ENCODE assay signal across 8 cellular contexts in the genomic region with DNA sequence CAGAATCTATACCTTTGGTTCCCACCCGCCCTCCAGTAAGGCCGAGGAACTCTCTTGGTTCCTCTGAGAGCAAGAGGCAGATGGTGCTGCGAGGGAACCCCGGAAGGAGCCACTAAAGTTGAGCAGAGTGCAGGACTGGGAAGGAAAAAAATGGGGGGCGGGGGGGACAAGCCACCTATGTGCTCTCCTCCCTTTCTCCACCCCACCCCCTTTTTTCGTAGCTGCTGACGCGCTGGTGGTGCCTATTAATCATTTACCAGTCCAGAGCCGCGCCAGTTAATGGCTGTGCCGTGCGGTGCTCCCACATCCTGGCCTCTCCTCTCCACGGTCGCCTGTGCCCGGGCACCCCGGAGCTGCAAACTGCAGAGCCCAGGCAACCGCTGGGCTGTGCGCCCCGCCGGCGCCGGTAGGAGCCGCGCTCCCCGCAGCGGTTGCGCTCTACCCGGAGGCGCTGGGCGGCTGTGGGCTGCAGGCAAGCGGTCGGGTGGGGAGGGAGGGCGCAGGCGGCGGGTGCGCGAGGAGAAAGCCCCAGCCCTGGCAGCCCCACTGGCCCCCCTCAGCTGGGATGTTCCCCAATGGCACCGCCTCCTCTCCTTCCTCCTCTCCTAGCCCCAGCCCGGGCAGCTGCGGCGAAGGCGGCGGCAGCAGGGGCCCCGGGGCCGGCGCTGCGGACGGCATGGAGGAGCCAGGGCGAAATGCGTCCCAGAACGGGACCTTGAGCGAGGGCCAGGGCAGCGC. TPM values are rescaled to one million over a fixed set of nuclear protein-coding genes. Genes with fewer than 3 reads are reported as not detected.
DNase-seq lines count a peak whose midpoint lies in the region; ATAC-seq, FAIRE-seq and TF ChIP-seq lines count a peak whose summit lies in the region.

No MANE protein-coding gene starts in this region.

- ATAC-seq in mucosa of descending colon: peak; percentile 81
- no peak for ATAC-seq in HG02759 (IDR thresholded peaks at IDR 0.05; ENCODE audit: unreplicated experiment)
- no peak for ATAC-seq in HG03571 (IDR thresholded peaks at IDR 0.05; ENCODE audit: unreplicated experiment)

- no peak overlapping the region for H2AK5ac ChIP-seq in H1 (ENCODE audit: low read depth, low read length)

- no peak for FAIRE-seq in H1 (lab: Jason Lieb, UNC)

- peaks cover 12% of the 10 kb centered on the region for H3K23me2 ChIP-seq in H1 (ENCODE audit: low read depth, low read length)

- H3K27me3 ChIP-seq in BJ (ENCODE audit: control insufficient read depth, insufficient read depth, low read length) (no peaks in the 10 kb centered on the region), H1 (replicated peaks in 1 of 4; ENCODE audit: control insufficient read depth in 3 of 4, extremely low read depth in 1 of 4, insufficient read depth in 3 of 4, low read length in 3 of 4) (peaks cover 58 to 82% (median 76%) of the 10 kb centered on the region in 4 experiments)

- H4K5ac ChIP-seq in H1 (ENCODE audit: insufficient read length, low read depth, low read length): no peak overlapping the region

- peaks cover under 1 to 20% (median 12%) of the 10 kb centered on the region in 4 experiments for H3K4me1 ChIP-seq in H1 (replicated peaks in 1 of 4; ENCODE audit: control insufficient read depth in 3 of 4, insufficient read depth in 4 of 4, low read length in 3 of 4)
- H3K4me1 ChIP-seq in mucosa of descending colon (ENCODE audit: low read depth): peaks cover 8% of the 10 kb centered on the region

- 6% methylated on average over 39 of the region's 53 CpGs; no CpG with 5 or more reads in 1 of the 2 experiments for WGBS in H1 (ENCODE audit: extremely low coverage in 1 of 2, insufficient coverage in 1 of 2, insufficient read length in 1 of 2, insufficient replicate concordance in 2 of 2, low coverage in 1 of 2, low lambda C conversion rate in 2 of 2, missing lambda C conversion rate in 1 of 2), 2 experiments

- H3K4ac ChIP-seq in H1 (replicated peaks; ENCODE audit: insufficient read length, low read depth, low read length): no peak overlapping the region

- no peak overlapping the region for H3K27ac ChIP-seq in H1 (ENCODE audit: low read depth, low read length)

- POLR2A ChIA-PET in BJ (lab: Charles Lee) (interaction anchor here (0.5 kb wide), 1 partner anchor 65 kb away, joined by 3 read pairs; no protein-coding TSS in a partner anchor), H1 (lab: Charles Lee; ENCODE audit: partially characterized antibody) (interaction anchor here (0.5 to 8.9 kb wide), 18 partner anchors 9 to 390 kb away, joined by 3 to 70 read pairs (median 4); a partner anchor contains a TSS)

- H3K56ac ChIP-seq in H1 (replicated peaks; ENCODE audit: insufficient read length, low read depth, low read length): no peak overlapping the region

- H4K20me1 ChIP-seq in H1 (replicated peaks in 1 of 2; ENCODE audit: control insufficient read depth in 1 of 2, insufficient read depth in 2 of 2, low read length in 2 of 2): peaks cover 8 to 10% of the 10 kb centered on the region in 2 experiments

- no peaks in the 10 kb centered on the region; the same call in 1 of the 2 replicates for H3K36me3 ChIP-seq in BJ (ENCODE audit: control insufficient read depth, insufficient read depth, low read length)
- peaks cover 0 to 5% (median 0%) of the 10 kb centered on the region in 4 experiments; a peak in 1 of 8 replicates for H3K36me3 ChIP-seq in H1 (ENCODE audit: control insufficient read depth in 2 of 4, insufficient read depth in 4 of 4, low read length in 3 of 4)
- no peaks in the 10 kb centered on the region for H3K36me3 ChIP-seq in mucosa of descending colon (ENCODE audit: low read depth)

- no peaks in the 10 kb centered on the region for H3K79me2 ChIP-seq in H1 (ENCODE audit: control insufficient read depth in 1 of 2, insufficient read depth in 2 of 2, low read length in 2 of 2)

- H2BK20ac ChIP-seq in H1 (ENCODE audit: low read length): no peak overlapping the region

- peak; percentile 49 for TF ChIP-seq CTCF in BJ (IDR thresholded peaks at IDR 0.05; ENCODE audit: insufficient read depth, low read depth, low read length)
- 0 out of 4 replicates have a peak, but pooled peaks of 1 of the 3 experiments have one; percentile 15 for TF ChIP-seq CTCF in H1 (IDR thresholded peaks at IDR 0.05; ENCODE audit: control extremely low read depth in 1 of 3, insufficient read depth in 1 of 3, low read depth in 1 of 3, low read length in 3 of 3)
- TF ChIP-seq CTCF in mucosa of descending colon (IDR thresholded peaks at IDR 0.05): no peak

- peaks cover 4 to 10% of the 10 kb centered on the region in 2 experiments; a peak in 2 of 4 replicates for H3K9me3 ChIP-seq in H1 (ENCODE audit: insufficient read depth in 2 of 2, low read depth in 1 of 2, low read length in 1 of 2)
- no peaks in the 10 kb centered on the region for H3K9me3 ChIP-seq in mucosa of descending colon

- H2BK120ac ChIP-seq in H1 (replicated peaks; ENCODE audit: low read depth, low read length): no peak overlapping the region

- H4K8ac ChIP-seq in H1 (ENCODE audit: extremely low read depth, insufficient read depth, low read length): no peak overlapping the region

- H3K4me2 ChIP-seq in H1 (ENCODE audit: insufficient read depth in 1 of 2, low read depth in 2 of 2, low read length in 2 of 2): peak overlapping the region; percentile 80 to 85

- peak overlapping the region; percentile 96; the same call in 1 of the 2 replicates for H2BK12ac ChIP-seq in H1 (ENCODE audit: low read depth, low read length)

- intact Hi-C loops in mucosa of descending colon (cut with DNase I, micrococcal nuclease): no loop called here

- peak in 1 of 2 experiments; percentile 63; a peak in 2 of 3 replicates for TF ChIP-seq POLR2A in H1 (IDR thresholded peaks at IDR 0.05; ENCODE audit: control extremely low read depth in 1 of 2, low read depth in 2 of 2, low read length in 2 of 2)
- TF ChIP-seq POLR2A in erythroblast (IDR thresholded peaks at IDR 0.05; ENCODE audit: low read length): no peak

- DNase-seq in BJ (ENCODE audit: low read depth) (no peak), NCI-H1092 (lab: John Stamatoyannopoulos, UW) (peak; percentile 66), H1 (ENCODE audit: low read depth in 1 of 2, low spot score in 2 of 2) (peak in 1 of 2 experiments; percentile 79), mucosa of descending colon (peak; percentile 74 to 87 (median 85)), erythroblast (lab: John Stamatoyannopoulos, UW) (no peak), cerebellum (ENCODE audit: low spot score) (no peak)

- no peaks in the 10 kb centered on the region for H3K79me1 ChIP-seq in H1 (ENCODE audit: low read depth, low read length)

- H3K23ac ChIP-seq in H1 (ENCODE audit: insufficient read length): no peak overlapping the region

- peak overlapping the region; percentile 85 for H3K4me3 ChIP-seq in BJ (ENCODE audit: low read depth, low read length)
- H3K4me3 ChIP-seq in H1 (ENCODE audit: extremely low read depth in 1 of 4, insufficient read depth in 2 of 4, low read depth in 3 of 4, low read length in 4 of 4): peak overlapping the region; percentile 28 to 59 (median 35)
- peak overlapping the region; percentile 28 for H3K4me3 ChIP-seq in mucosa of descending colon

- H2BK15ac ChIP-seq in H1 (ENCODE audit: low read length): peak overlapping the region; percentile 98; the same call in 1 of the 2 replicates

- H4K91ac ChIP-seq in H1 (replicated peaks; ENCODE audit: insufficient read length, low read length): no peak overlapping the region

- TF ChIP-seq RAD21 in H1 (IDR thresholded peaks at IDR 0.05 in 1 of 2, conservative IDR thresholded peaks at IDR 0.05 in 1 of 2; ENCODE audit: low read depth in 2 of 2, low read length in 2 of 2): peak; percentile 4 to 45; a peak in 2 of 4 replicates

- no peak overlapping the region; a peak in 2 of 7 replicates for H3K9ac ChIP-seq in H1 (replicated peaks in 1 of 4; ENCODE audit: extremely low read depth in 1 of 4, low read depth in 3 of 4, low read length in 3 of 4)

- CTCF ChIA-PET in BJ (lab: Yijun Ruan, JAX): interaction anchor here (0.7 to 2.5 kb wide), 13 partner anchors 10 to 661 kb away, joined by 3 to 17 read pairs (median 4); no protein-coding TSS in a partner anchor
- CTCF ChIA-PET in H1 (lab: Charles Lee; ENCODE audit: partially characterized antibody): interaction anchor here (0.7 to 2.4 kb wide), 12 partner anchors 10 to 807 kb away, joined by 3 to 7 read pairs (median 3); no protein-coding TSS in a partner anchor

- H3K14ac ChIP-seq in H1 (ENCODE audit: insufficient read length): no peak overlapping the region

- peak in 1 of 2 experiments; percentile 29; a peak in 1 of 3 replicates for TF ChIP-seq EP300 in H1 (IDR thresholded peaks at IDR 0.05; ENCODE audit: borderline replicate concordance in 1 of 2, low read depth in 2 of 2, low read length in 2 of 2)

- H2AFZ ChIP-seq in H1 (ENCODE audit: low read length): no peak overlapping the region

- peak overlapping the region; percentile 73; the same call in 1 of the 2 replicates for H2BK5ac ChIP-seq in H1 (ENCODE audit: low read depth, low read length)

- H3K18ac ChIP-seq in H1 (ENCODE audit: extremely low read depth, low read length): 0 out of 2 replicates have a peak overlapping the region, but pooled peaks have one; percentile 36

RNA-seq across cellular contexts. Expression of a gene that starts 1.3 kb away (rescaled TPM):
- polyA plus RNA-seq in BJ (2011; rRNA removed) (42.2 and 55.9 TPM in 2 replicates), H1 (2011; rRNA removed) (0.82 and 1.3 TPM in 2 replicates)
- 26.1 and 34.8 TPM in 2 replicates for polyA minus RNA-seq in BJ (2011; rRNA and poly(A)+ RNA removed)
- total RNA-seq in H1 (2021; fragmentation: NEBNext Ultra II Directional; extraction: Animal tissue kit (Norgen Biotek cat#: 25700)): 0.75 and 0.93 TPM in 2 replicates
- 0.63 TPM for polyA plus RNA-seq in H1 (2011; cell fraction: cytosol; rRNA removed)
- polyA plus RNA-seq in H1 (2011; cell fraction: nucleus; rRNA removed): 2.7 TPM
- 0.52 to 0.83 TPM (median 0.59 TPM) in 4 replicates for polyA plus RNA-seq in H1 (2012, experiment 1 of 2)
- polyA plus RNA-seq in H1 (2012, experiment 2 of 2): 0.24 TPM
- polyA plus RNA-seq in H1 (2013, experiment 1 of 2): 0.79 TPM
- polyA plus RNA-seq in H1 (2013, experiment 2 of 2): 0.72 TPM
- polyA minus RNA-seq in H1 (2011; rRNA and poly(A)+ RNA removed): 0.85 and 1.4 TPM in 2 replicates
- polyA minus RNA-seq in H1 (2011; cell fraction: cytosol; rRNA and poly(A)+ RNA removed): 1.5 TPM
- polyA minus RNA-seq in H1 (2011; cell fraction: nucleus; rRNA and poly(A)+ RNA removed): 2.4 TPM
- total RNA-seq in mucosa of descending colon (1 to 10 TPM; 5.4 to 9.7 (median 6.1) TPM), cerebellum (3.4 TPM)

RNA-seq across cellular contexts. Expression of a gene that starts 46.9 kb away (rescaled TPM):
- polyA plus RNA-seq in BJ (2011; rRNA removed): 0.12 and 0.23 TPM in 2 replicates
- 0.09 and 0.26 TPM in 2 replicates for polyA minus RNA-seq in BJ (2011; rRNA and poly(A)+ RNA removed)
- 0.13 TPM in 2 replicates for total RNA-seq in H1 (2021; fragmentation: NEBNext Ultra II Directional; extraction: Animal tissue kit (Norgen Biotek cat#: 25700))
- polyA plus RNA-seq in H1 (2011; rRNA removed): 0.09 and 0.17 TPM in 2 replicates
- 0.16 TPM for polyA plus RNA-seq in H1 (2011; cell fraction: cytosol; rRNA removed)
- polyA plus RNA-seq in H1 (2011; cell fraction: nucleus; rRNA removed): 0.11 TPM
- 0.15 to 0.17 TPM in 2 of 4 replicates, not detected in the others for polyA plus RNA-seq in H1 (2012, experiment 1 of 2)
- 0.10 TPM for polyA plus RNA-seq in H1 (2012, experiment 2 of 2)
- polyA plus RNA-seq in H1 (2013, experiment 1 of 2): 0.06 TPM
- 0.04 TPM for polyA plus RNA-seq in H1 (2013, experiment 2 of 2)
- polyA minus RNA-seq in H1 (2011; rRNA and poly(A)+ RNA removed): not detected in 2 replicates
- not detected for polyA minus RNA-seq in H1 (2011; cell fraction: cytosol; rRNA and poly(A)+ RNA removed)
- polyA minus RNA-seq in H1 (2011; cell fraction: nucleus; rRNA and poly(A)+ RNA removed): not detected
- total RNA-seq in mucosa of descending colon: 10 to 100 TPM in 1 of 3 donors, 1 to 10 TPM in 2; 4.3 to 10.5 (median 9.1) TPM
- total RNA-seq in cerebellum: 2.9 TPM

Comparison
In these comparisons a context has a peak if more than half of its experiments do, and no peak if none do; other contexts are left out.
1. DNase-seq: peak in NCI-H1092 (single experiment) and mucosa of descending colon (3 of 3); none in BJ (single experiment), erythroblast (0 of 2) and cerebellum (single experiment).
2. H3K4me3 ChIP-seq: peak in every context shown above with its lines; median percentile 85 in BJ; 35 in H1; 28 in mucosa of descending colon.